Comparison of ENCODE assay signal across 22 cellular contexts in genomic region chr4:7160439-7160838, GRCh38. TPM values are rescaled to one million over a fixed set of nuclear protein-coding genes. Genes with fewer than 3 reads are reported as not detected.
DNase-seq lines count a peak whose midpoint lies in the region; ATAC-seq and TF ChIP-seq lines count a peak whose summit lies in the region.
"Had no signal": no experiment of that assay in that cellular context is flagged by ENCODE, and none has a peak within 500 bp of the region (broad histone marks: within the 10 kb centered on the region; RNA-seq: fewer than 3 reads in every experiment).

No MANE protein-coding gene starts in this region.

- TF ChIP-seq CTCF in heart left ventricle (IDR thresholded peaks at IDR 0.05) (no peak), upper lobe of right lung (IDR thresholded peaks at IDR 0.05) (no peak)

- H3K27me3 Mint-ChIP-seq in activated naive CD8-positive, alpha-beta T cell treated with anti-CD3 and anti-CD28 coated beads for 36 hours: peaks cover 17% of the 10 kb centered on the region

- H3K4me1 ChIP-seq in heart left ventricle: peaks cover 0 to 26% (median 17%) of the 10 kb centered on the region in 12 donors
- H3K4me1 ChIP-seq in neuronal stem cell (ENCODE audit: control insufficient read depth in 2 of 2, insufficient read depth in 1 of 2, low read depth in 1 of 2, low read length in 2 of 2): peaks cover 0 to 14% of the 10 kb centered on the region in 2 donors
- H3K4me1 ChIP-seq in upper lobe of right lung: no peaks in the 10 kb centered on the region
- H3K4me1 ChIP-seq: left lung, prostate gland had no signal

- no peak overlapping the region for H3K4me2 ChIP-seq in neuronal stem cell (ENCODE audit: insufficient read depth, low read length, poor library complexity, severe bottlenecking)

- H2BK12ac ChIP-seq in neuronal stem cell (ENCODE audit: low read length): no peak overlapping the region

- no peak overlapping the region for H2BK120ac ChIP-seq in neuronal stem cell (ENCODE audit: low read depth, low read length)

- H3K4me3 Mint-ChIP-seq in activated naive CD8-positive, alpha-beta T cell treated with anti-CD3 and anti-CD28 coated beads for 36 hours: no peak overlapping the region
- H3K4me3 Mint-ChIP-seq: CD4-positive, CD25-positive, alpha-beta regulatory T cell had no signal

- no peak overlapping the region for H4K8ac ChIP-seq in neuronal stem cell (ENCODE audit: low read depth, low read length)

- H3K14ac ChIP-seq in neuronal stem cell (ENCODE audit: low read length): peak overlapping the region; percentile 42

- H3K27ac Mint-ChIP-seq in activated naive CD8-positive, alpha-beta T cell treated with anti-CD3 and anti-CD28 coated beads for 36 hours: no peak overlapping the region

- no peak overlapping the region for H2BK5ac ChIP-seq in neuronal stem cell (ENCODE audit: low read length)

- 70 to 85% (median 81%) methylated on average over 11 of the region's 11 CpGs for WGBS in heart left ventricle, 4 donors
- WGBS in neuronal stem cell (ENCODE audit: extremely low coverage in 2 of 2, insufficient read length in 2 of 2, insufficient replicate concordance in 1 of 2), 2 donors: no CpG with 5 or more reads among the region's 11 CpGs

- no peak overlapping the region for H3K4ac ChIP-seq in neuronal stem cell (ENCODE audit: low read length)

- no peak overlapping the region for H2BK15ac ChIP-seq in neuronal stem cell (ENCODE audit: low read length)

- H3K9ac ChIP-seq in neuronal stem cell (ENCODE audit: low read depth, low read length, poor library complexity): no peak overlapping the region

- H3K36me3 ChIP-seq in heart left ventricle (no peaks in the 10 kb centered on the region), neuronal stem cell (replicated peaks in 1 of 2; ENCODE audit: control insufficient read depth in 2 of 2, insufficient read depth in 2 of 2, low read length in 2 of 2) (no peaks in the 10 kb centered on the region), upper lobe of right lung (no peaks in the 10 kb centered on the region)
- H3K36me3 ChIP-seq: left lung, prostate gland, tibial artery had no signal

- H3K9me3 ChIP-seq in heart left ventricle: no peaks in the 10 kb centered on the region
- no peaks in the 10 kb centered on the region for H3K9me3 ChIP-seq in neuronal stem cell (replicated peaks in 1 of 2; ENCODE audit: control insufficient read depth in 2 of 2, insufficient read depth in 1 of 2, low read depth in 1 of 2, low read length in 2 of 2)
- H3K9me3 ChIP-seq in upper lobe of right lung: no peaks in the 10 kb centered on the region
- H3K9me3 ChIP-seq: left lung, prostate gland, tibial artery had no signal

- no peaks in the 10 kb centered on the region for H3K9me3 Mint-ChIP-seq in activated naive CD8-positive, alpha-beta T cell treated with anti-CD3 and anti-CD28 coated beads for 36 hours

- H4K91ac ChIP-seq in neuronal stem cell (ENCODE audit: low read depth, low read length, poor library complexity): no peak overlapping the region

- no peak overlapping the region for H2AFZ ChIP-seq in neuronal stem cell (ENCODE audit: low read length)

- TF ChIP-seq POLR2A in heart left ventricle (IDR thresholded peaks at IDR 0.05): no peak

- H3K79me1 ChIP-seq in neuronal stem cell (ENCODE audit: low read depth, low read length): no peaks in the 10 kb centered on the region

- DNase-seq in activated effector memory CD4-positive, alpha-beta T cell treated with anti-CD3 and anti-CD28 coated beads, Interleukin-2, amount 50 U/mL, for 16 hours: peak; percentile 22
- no peak for DNase-seq in activated effector memory CD4-positive, alpha-beta T cell treated with Interleukin-2 at 50 U/mL for 16 hours
- DNase-seq in heart left ventricle (peak in 2 of 5 donors; percentile 24 to 47), neuronal stem cell (ENCODE audit: low spot score) (no peak), upper lobe of right lung (peak; percentile 39), GDM1 (lab: John Stamatoyannopoulos, UW) (no peak), hepatic stellate cell (ENCODE audit: low spot score) (no peak)
- DNase-seq in activated naive CD8-positive, alpha-beta T cell treated with anti-CD3 and anti-CD28 coated beads for 36 hours: no peak
- DNase-seq: activated CD4-positive, alpha-beta T cell treated with anti-CD3 and anti-CD28 coated beads for 4 hours; activated naive CD4-positive, alpha-beta T cell treated with anti-CD3 and anti-CD28 coated beads, Interleukin-2, amount 50 U/mL, for 16 hours; CD4-positive, CD25-positive, alpha-beta regulatory T cell; cortex of kidney; DMS79; foreskin fibroblast; GOT3; NCI-H187; NCI-H226 had no signal

- H3K4me3 ChIP-seq in heart left ventricle (no peak overlapping the region), neuronal stem cell (ENCODE audit: low read length in 2 of 2) (no peak overlapping the region), upper lobe of right lung (no peak overlapping the region)
- H3K4me3 ChIP-seq: left lung, prostate gland, tibial artery had no signal

- H3K4me1 Mint-ChIP-seq in activated naive CD8-positive, alpha-beta T cell treated with anti-CD3 and anti-CD28 coated beads for 36 hours: no peaks in the 10 kb centered on the region
- H3K4me1 Mint-ChIP-seq: CD4-positive, CD25-positive, alpha-beta regulatory T cell had no signal

- H3K27ac ChIP-seq in heart left ventricle (no peak overlapping the region), neuronal stem cell (replicated peaks; ENCODE audit: low read length) (no peak overlapping the region), upper lobe of right lung (no peak overlapping the region)
- H3K27ac ChIP-seq: HL-60, left lung, prostate gland, tibial artery had no signal

- H3K23ac ChIP-seq in neuronal stem cell (ENCODE audit: low read depth, low read length, poor library complexity): no peak overlapping the region

- H3K36me3 Mint-ChIP-seq in activated naive CD8-positive, alpha-beta T cell treated with anti-CD3 and anti-CD28 coated beads for 36 hours: no peaks in the 10 kb centered on the region
- H3K36me3 Mint-ChIP-seq: CD4-positive, CD25-positive, alpha-beta regulatory T cell had no signal

- ATAC-seq in heart left ventricle (peak in 3 of 4 donors; percentile 15 to 55 (median 32)), upper lobe of right lung (no peak)
- ATAC-seq: left lung, Panc1 had no signal

- H3K18ac ChIP-seq in neuronal stem cell (ENCODE audit: low read length): peak overlapping the region; percentile 33

- H2AK5ac ChIP-seq in neuronal stem cell (ENCODE audit: low read depth, low read length): no peak overlapping the region

- intact Hi-C loops in heart left ventricle (cut with DNase I) (no loop called here), upper lobe of right lung (cut with DNase I) (no loop called here)

- H3K27me3 ChIP-seq in heart left ventricle (no peaks in the 10 kb centered on the region), neuronal stem cell (ENCODE audit: control insufficient read depth in 3 of 3, insufficient read depth in 3 of 3, low read depth in 1 of 3, low read length in 3 of 3) (peaks cover 0 to 17% (median 0%) of the 10 kb centered on the region in 3 experiments), upper lobe of right lung (no peaks in the 10 kb centered on the region)
- H3K27me3 ChIP-seq: left lung, tibial artery had no signal

RNA-seq across cellular contexts. Expression of gene SORCS2, which starts 31.9 kb away (rescaled TPM):
- total RNA-seq in heart left ventricle: 1 to 10 TPM; 1.7 to 5.5 (median 3.2) TPM
- under 1 TPM; 0.28 to 0.50 TPM for polyA plus RNA-seq in heart left ventricle
- polyA plus RNA-seq in neuronal stem cell (2013, experiment 1 of 2): 2.9 TPM
- 2.9 TPM for polyA plus RNA-seq in neuronal stem cell (2013, experiment 2 of 2)
- total RNA-seq in upper lobe of right lung: 7.2 TPM
- total RNA-seq in activated naive CD8-positive, alpha-beta T cell treated with anti-CD3 and anti-CD28 coated beads for 36 hours: not detected
- total RNA-seq: CD4-positive, CD25-positive, alpha-beta regulatory T cell had no signal
- polyA plus RNA-seq: CD4-positive, CD25-positive, alpha-beta regulatory T cell had no signal

Comparison
In these comparisons a context has a peak if more than half of its experiments do, and no peak if none do; other contexts are left out.
1. DNase-seq: peak in activated effector memory CD4-positive, alpha-beta T cell treated with anti-CD3 and anti-CD28 coated beads, Interleukin-2, amount 50 U/mL, for 16 hours (single experiment) and upper lobe of right lung (single experiment); none in activated effector memory CD4-positive, alpha-beta T cell treated with Interleukin-2 at 50 U/mL for 16 hours (single experiment), neuronal stem cell (single experiment), GDM1 (single experiment), hepatic stellate cell (single experiment) and activated naive CD8-positive, alpha-beta T cell treated with anti-CD3 and anti-CD28 coated beads for 36 hours (single experiment).